In genomic region chr15:33310481-33311311, GRCh38 we compare ENCODE assay signal across 10 cellular contexts. TPM values are rescaled to one million over a fixed set of nuclear protein-coding genes. Genes with fewer than 3 reads are reported as not detected.
DNase-seq lines count a peak whose midpoint lies in the region; ATAC-seq and TF ChIP-seq lines count a peak whose summit lies in the region.
"Had no signal": no experiment of that assay in that cellular context is flagged by ENCODE, and none has a peak within 500 bp of the region (broad histone marks: within the 10 kb centered on the region; RNA-seq: fewer than 3 reads in every experiment).

TSS of gene RYR3 (plus strand) at chr15:33310967. CDS start at chr15:33311046, 79 bp downstream.

- H3K9me3 ChIP-seq in colonic mucosa, result no peaks in the 10 kb centered on the region
- H3K9me3 ChIP-seq in upper lobe of left lung, result no peaks in the 10 kb centered on the region

- H3K9me3 Mint-ChIP-seq in activated CD4-positive, alpha-beta T cell treated with anti-CD3 and anti-CD28 coated beads for 36 hours (ENCODE audit: low read depth), result no peaks in the 10 kb centered on the region
- no peaks in the 10 kb centered on the region for H3K9me3 Mint-ChIP-seq in activated CD4-positive, alpha-beta T cell treated with anti-CD3 and anti-CD28 coated beads, Interleukin-2, amount 10 ng/mL, durations not matched to agents 24 days and 14 days

- peak; percentile 12 for ATAC-seq in activated CD4-positive, alpha-beta T cell treated with anti-CD3 and anti-CD28 coated beads for 36 hours
- ATAC-seq in upper lobe of left lung (ENCODE audit: low FRiP score in 2 of 2) (no peak), HG02759 (IDR thresholded peaks at IDR 0.05; ENCODE audit: unreplicated experiment) (no peak)

- H3K27ac Mint-ChIP-seq in activated CD4-positive, alpha-beta T cell treated with anti-CD3 and anti-CD28 coated beads for 36 hours, result no peak within 1 kb of the TSS
- H3K27ac Mint-ChIP-seq in activated CD4-positive, alpha-beta T cell treated with anti-CD3 and anti-CD28 coated beads, Interleukin-2, amount 10 ng/mL, durations not matched to agents 24 days and 14 days, result no peak within 1 kb of the TSS

- CTCF ChIA-PET in activated CD4-positive, alpha-beta T cell treated with anti-CD3 and anti-CD28 coated beads for 36 hours (lab: Charles Lee), result interaction anchor here (0.8 kb wide), 1 partner anchor 19 kb away, joined by 3 read pairs; no protein-coding TSS in a partner anchor

- no peak for TF ChIP-seq POLR2A in upper lobe of left lung (IDR thresholded peaks at IDR 0.05)

- intact Hi-C loops in activated CD4-positive, alpha-beta T cell treated with anti-CD3 and anti-CD28 coated beads for 36 hours (cut with DNase I, micrococcal nuclease), result no loop called here
- intact Hi-C loops in activated CD4-positive, alpha-beta T cell treated with anti-CD3 and anti-CD28 coated beads, Interleukin-2, amount 10 ng/mL, durations not matched to agents 24 days and 14 days (cut with micrococcal nuclease), result no loop called here
- intact Hi-C loops in colonic mucosa (cut with DNase I), result no loop called here

- H3K36me3 ChIP-seq in colonic mucosa (no peaks in the 10 kb centered on the region), upper lobe of left lung (no peaks in the 10 kb centered on the region)

- H3K4me3 Mint-ChIP-seq in activated CD4-positive, alpha-beta T cell treated with anti-CD3 and anti-CD28 coated beads for 36 hours, result no peak within 1 kb of the TSS
- H3K4me3 Mint-ChIP-seq in activated CD4-positive, alpha-beta T cell treated with anti-CD3 and anti-CD28 coated beads, Interleukin-2, amount 10 ng/mL, durations not matched to agents 24 days and 14 days, result no peak within 1 kb of the TSS

- 1 to 3% methylated on average over 27 to 48 of the region's 84 CpGs for WGBS in upper lobe of left lung, 2 donors

- H3K9ac ChIP-seq in colonic mucosa (ENCODE audit: low read depth in 2 of 2, low read length in 2 of 2), result no peak within 1 kb of the TSS
- H3K9ac ChIP-seq: KMS-11 had no signal

- TF ChIP-seq EP300 in upper lobe of left lung (IDR thresholded peaks at IDR 0.05), result no peak

- TF ChIP-seq CTCF in colonic mucosa (IDR thresholded peaks at IDR 0.05) (no peak), upper lobe of left lung (IDR thresholded peaks at IDR 0.05) (no peak)

- H3K4me1 Mint-ChIP-seq in activated CD4-positive, alpha-beta T cell treated with anti-CD3 and anti-CD28 coated beads for 36 hours, result no peaks in the 10 kb centered on the region
- peaks cover 3% of the 10 kb centered on the region for H3K4me1 Mint-ChIP-seq in activated CD4-positive, alpha-beta T cell treated with anti-CD3 and anti-CD28 coated beads, Interleukin-2, amount 10 ng/mL, durations not matched to agents 24 days and 14 days

- H3K27me3 Mint-ChIP-seq in activated CD4-positive, alpha-beta T cell treated with anti-CD3 and anti-CD28 coated beads for 36 hours, result peaks cover 40% of the 10 kb centered on the region
- H3K27me3 Mint-ChIP-seq in activated CD4-positive, alpha-beta T cell treated with anti-CD3 and anti-CD28 coated beads, Interleukin-2, amount 10 ng/mL, durations not matched to agents 24 days and 14 days, result peaks cover 39% of the 10 kb centered on the region

- POLR2A ChIA-PET in activated CD4-positive, alpha-beta T cell treated with anti-CD3 and anti-CD28 coated beads for 36 hours (lab: Charles Lee), result no interaction called here

- DNase-seq in activated CD4-positive, alpha-beta T cell treated with anti-CD3 and anti-CD28 coated beads for 36 hours, result peak; percentile 11
- DNase-seq in activated CD4-positive, alpha-beta T cell treated with anti-CD3 and anti-CD28 coated beads, Interleukin-2, amount 10 ng/mL, durations not matched to agents 24 days and 14 days, result no peak
- DNase-seq in colonic mucosa (no peak), midbrain (lab: John Stamatoyannopoulos, UW) (peak; percentile 50), upper lobe of left lung (peak in 1 of 2 donors; percentile 84), AG08395 (ENCODE audit: low spot score) (no peak), NOMO-1 treated with dmso at 0.1 percent for 144 hours (lab: John Stamatoyannopoulos, UW; ENCODE audit: unreplicated experiment) (no peak)

- no peaks in the 10 kb centered on the region for H3K36me3 Mint-ChIP-seq in activated CD4-positive, alpha-beta T cell treated with anti-CD3 and anti-CD28 coated beads for 36 hours (ENCODE audit: low read depth)
- no peaks in the 10 kb centered on the region for H3K36me3 Mint-ChIP-seq in activated CD4-positive, alpha-beta T cell treated with anti-CD3 and anti-CD28 coated beads, Interleukin-2, amount 10 ng/mL, durations not matched to agents 24 days and 14 days (ENCODE audit: low read depth)

- H3K4me3 ChIP-seq in colonic mucosa, result peak within 1 kb of the TSS; percentile 9
- peak within 1 kb of the TSS in 3 of 4 donors; percentile 20 to 31 (median 26) for H3K4me3 ChIP-seq in upper lobe of left lung

- H3K27me3 ChIP-seq in colonic mucosa (peaks cover 11% of the 10 kb centered on the region), upper lobe of left lung (peaks cover 0 to 14% (median 5%) of the 10 kb centered on the region in 4 donors)

- H3K4me1 ChIP-seq in colonic mucosa (no peaks in the 10 kb centered on the region), upper lobe of left lung (peaks cover 0 to 8% (median 0%) of the 10 kb centered on the region in 4 donors)

- H3K27ac ChIP-seq in colonic mucosa (no peak within 1 kb of the TSS), upper lobe of left lung (no peak within 1 kb of the TSS)
- H3K27ac ChIP-seq: KMS-11 had no signal

RNA-seq across cellular contexts. Expression of gene RYR3, which starts in this region (rescaled TPM):
- not detected for total RNA-seq in activated CD4-positive, alpha-beta T cell treated with anti-CD3 and anti-CD28 coated beads for 36 hours
- total RNA-seq in activated CD4-positive, alpha-beta T cell treated with anti-CD3 and anti-CD28 coated beads, Interleukin-2, amount 10 ng/mL, durations not matched to agents 24 days and 14 days, result not detected in 2 replicates
- total RNA-seq in colonic mucosa (1 to 10 TPM in 1 of 2 donors, under 1 TPM in 1; 0.17 to 1.1 TPM), upper lobe of left lung (under 1 TPM; under 0.01 to 0.34 (median 0.15) TPM)
- total RNA-seq: dermis microvascular lymphatic vessel endothelial cell had no signal

Comparison
In these comparisons a context has a peak if more than half of its experiments do, and no peak if none do; other contexts are left out.
1. Peak in DNase-seq and ATAC-seq in activated CD4-positive, alpha-beta T cell treated with anti-CD3 and anti-CD28 coated beads for 36 hours; RNA of the gene not detected or under 1 TPM.